Comparison of ENCODE assay signal across 1 cellular context in the genomic region with DNA sequence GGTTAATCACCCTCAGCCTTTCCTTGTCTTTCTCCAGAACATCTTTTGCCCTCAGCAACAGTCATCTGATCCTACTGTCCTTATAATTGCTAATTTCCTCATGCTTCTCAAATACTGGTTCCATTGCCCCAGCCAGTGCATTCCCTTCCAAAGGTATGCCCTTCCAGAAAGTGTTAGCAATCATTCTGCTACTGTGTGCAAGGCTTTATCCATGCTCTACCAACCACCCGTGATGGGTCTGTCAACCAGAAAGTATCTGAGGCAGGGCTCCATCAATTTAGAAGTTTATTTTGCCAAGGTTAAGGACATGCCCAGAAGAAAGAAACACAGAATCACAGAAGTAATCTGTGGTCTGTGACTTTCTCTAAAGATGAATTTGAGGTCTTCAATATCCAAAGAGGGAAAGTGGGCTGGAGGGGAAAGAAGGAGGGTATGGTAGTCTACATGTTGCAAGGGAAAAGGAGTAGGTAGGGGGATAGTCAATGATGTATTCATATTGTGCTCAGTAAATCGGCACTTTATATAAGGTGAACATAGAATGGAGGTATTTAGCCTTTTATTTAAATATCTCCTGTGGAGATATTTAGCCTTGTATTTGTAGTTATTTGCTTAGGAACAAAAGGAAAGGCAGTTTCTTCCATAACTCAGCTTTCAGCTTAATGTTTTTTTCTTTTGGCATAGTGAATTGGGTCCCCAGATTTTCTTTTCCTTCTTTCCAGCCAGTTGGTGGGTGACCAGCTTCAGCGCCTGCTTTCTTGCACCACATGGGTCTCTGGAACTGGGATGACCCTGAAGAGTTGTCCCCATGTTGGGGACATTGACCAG.
TF ChIP-seq lines count a peak whose summit lies in the region.

No MANE protein-coding gene starts in this region.

TF ChIP-seq in HepG2, 621 proteins besides CTCF, POLR2A, EP300 and RAD21 (continues in another document):
- no peak for TF ChIP-seq GTF3A (CRISPR knock-in tag; conservative IDR thresholded peaks at IDR 0.05)
- no peak for TF ChIP-seq KDM2A (CRISPR knock-in tag; IDR thresholded peaks at IDR 0.05; ENCODE audit: borderline replicate concordance, low read depth)
- TF ChIP-seq BRCA1 (CRISPR knock-in tag; IDR thresholded peaks at IDR 0.05) = no peak
- TF ChIP-seq TSC22D2 (CRISPR knock-in tag; IDR thresholded peaks at IDR 0.05; ENCODE audit: borderline replicate concordance) = no peak
- no peak for TF ChIP-seq AGO2 (optimal IDR thresholded peaks at IDR 0.05; ENCODE audit: low read depth, low read length)
- TF ChIP-seq ATM (IDR thresholded peaks at IDR 0.05; ENCODE audit: borderline replicate concordance) = no peak
- no peak for TF ChIP-seq SIN3A (IDR thresholded peaks at IDR 0.05; ENCODE audit: borderline replicate concordance, low read depth, low read length)
- TF ChIP-seq ZNF781 (CRISPR knock-in tag; IDR thresholded peaks at IDR 0.05; ENCODE audit: borderline replicate concordance, not compliant biosample characterization) = peak; percentile 20
- no peak for TF ChIP-seq MYNN (CRISPR knock-in tag; IDR thresholded peaks at IDR 0.05; ENCODE audit: low read depth)
- no peak for TF ChIP-seq ZBTB1 (CRISPR knock-in tag; IDR thresholded peaks at IDR 0.05; ENCODE audit: borderline replicate concordance)
- TF ChIP-seq, protein P1, sequence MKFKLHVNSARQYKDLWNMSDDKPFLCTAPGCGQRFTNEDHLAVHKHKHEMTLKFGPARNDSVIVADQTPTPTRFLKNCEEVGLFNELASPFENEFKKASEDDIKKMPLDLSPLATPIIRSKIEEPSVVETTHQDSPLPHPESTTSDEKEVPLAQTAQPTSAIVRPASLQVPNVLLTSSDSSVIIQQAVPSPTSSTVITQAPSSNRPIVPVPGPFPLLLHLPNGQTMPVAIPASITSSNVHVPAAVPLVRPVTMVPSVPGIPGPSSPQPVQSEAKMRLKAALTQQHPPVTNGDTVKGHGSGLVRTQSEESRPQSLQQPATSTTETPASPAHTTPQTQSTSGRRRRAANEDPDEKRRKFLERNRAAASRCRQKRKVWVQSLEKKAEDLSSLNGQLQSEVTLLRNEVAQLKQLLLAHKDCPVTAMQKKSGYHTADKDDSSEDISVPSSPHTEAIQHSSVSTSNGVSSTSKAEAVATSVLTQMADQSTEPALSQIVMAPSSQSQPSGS (CRISPR knock-in tag; IDR thresholded peaks at IDR 0.05) = no peak
- TF ChIP-seq, protein P2, sequence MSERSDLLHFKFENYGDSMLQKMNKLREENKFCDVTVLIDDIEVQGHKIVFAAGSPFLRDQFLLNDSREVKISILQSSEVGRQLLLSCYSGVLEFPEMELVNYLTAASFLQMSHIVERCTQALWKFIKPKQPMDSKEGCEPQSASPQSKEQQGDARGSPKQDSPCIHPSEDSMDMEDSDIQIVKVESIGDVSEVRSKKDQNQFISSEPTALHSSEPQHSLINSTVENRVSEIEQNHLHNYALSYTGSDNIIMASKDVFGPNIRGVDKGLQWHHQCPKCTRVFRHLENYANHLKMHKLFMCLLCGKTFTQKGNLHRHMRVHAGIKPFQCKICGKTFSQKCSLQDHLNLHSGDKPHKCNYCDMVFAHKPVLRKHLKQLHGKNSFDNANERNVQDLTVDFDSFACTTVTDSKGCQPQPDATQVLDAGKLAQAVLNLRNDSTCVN (CRISPR knock-in tag; IDR thresholded peaks at IDR 0.05; ENCODE audit: borderline replicate concordance) = no peak
- TF ChIP-seq NR2F2 (IDR thresholded peaks at IDR 0.05; ENCODE audit: borderline replicate concordance, low read depth) = no peak
- TF ChIP-seq, protein P3, sequence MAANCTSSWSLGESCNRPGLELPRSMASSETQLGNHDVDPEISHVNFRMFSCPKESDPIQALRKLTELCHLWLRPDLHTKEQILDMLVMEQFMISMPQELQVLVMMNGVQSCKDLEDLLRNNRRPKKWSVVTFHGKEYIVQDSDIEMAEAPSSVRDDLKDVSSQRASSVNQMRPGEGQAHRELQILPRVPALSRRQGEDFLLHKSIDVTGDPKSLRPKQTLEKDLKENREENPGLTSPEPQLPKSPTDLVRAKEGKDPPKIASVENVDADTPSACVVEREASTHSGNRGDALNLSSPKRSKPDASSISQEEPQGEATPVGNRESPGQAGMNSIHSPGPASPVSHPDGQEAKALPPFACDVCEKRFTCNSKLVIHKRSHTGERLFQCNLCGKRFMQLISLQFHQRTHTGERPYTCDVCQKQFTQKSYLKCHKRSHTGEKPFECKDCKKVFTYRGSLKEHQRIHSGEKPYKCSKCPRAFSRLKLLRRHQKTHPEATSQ (CRISPR knock-in tag; IDR thresholded peaks at IDR 0.05; ENCODE audit: borderline replicate concordance) = 0 out of 2 replicates have a peak, but pooled peaks have one; percentile 42
- no peak for TF ChIP-seq HNRNPL (IDR thresholded peaks at IDR 0.05; ENCODE audit: low read depth, low read length)
- TF ChIP-seq CENPT (CRISPR knock-in tag; IDR thresholded peaks at IDR 0.05; ENCODE audit: low read depth) = no peak
- TF ChIP-seq TARDBP (CRISPR knock-in tag; IDR thresholded peaks at IDR 0.05) = no peak
- no peak for TF ChIP-seq FOSL2 (CRISPR knock-in tag; IDR thresholded peaks at IDR 0.05)
- TF ChIP-seq ZNF776 (CRISPR knock-in tag; IDR thresholded peaks at IDR 0.05) = no peak
- TF ChIP-seq, protein P4, sequence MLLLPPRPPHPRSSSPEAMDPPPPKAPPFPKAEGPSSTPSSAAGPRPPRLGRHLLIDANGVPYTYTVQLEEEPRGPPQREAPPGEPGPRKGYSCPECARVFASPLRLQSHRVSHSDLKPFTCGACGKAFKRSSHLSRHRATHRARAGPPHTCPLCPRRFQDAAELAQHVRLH (CRISPR knock-in tag; IDR thresholded peaks at IDR 0.05; ENCODE audit: borderline replicate concordance, low read depth) = no peak
- TF ChIP-seq, protein P5, sequence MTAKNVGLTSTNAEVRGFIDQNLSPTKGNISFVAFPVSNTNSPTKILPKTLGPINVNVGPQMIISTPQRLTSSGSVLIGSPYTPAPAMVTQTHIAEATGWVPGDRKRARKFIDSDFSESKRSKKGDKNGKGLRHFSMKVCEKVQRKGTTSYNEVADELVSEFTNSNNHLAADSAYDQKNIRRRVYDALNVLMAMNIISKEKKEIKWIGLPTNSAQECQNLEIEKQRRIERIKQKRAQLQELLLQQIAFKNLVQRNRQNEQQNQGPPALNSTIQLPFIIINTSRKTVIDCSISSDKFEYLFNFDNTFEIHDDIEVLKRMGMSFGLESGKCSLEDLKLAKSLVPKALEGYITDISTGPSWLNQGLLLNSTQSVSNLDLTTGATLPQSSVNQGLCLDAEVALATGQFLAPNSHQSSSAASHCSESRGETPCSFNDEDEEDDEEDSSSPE (CRISPR knock-in tag; IDR thresholded peaks at IDR 0.05) = no peak
- no peak for TF ChIP-seq SMAD3 (CRISPR knock-in tag; IDR thresholded peaks at IDR 0.05)
- no peak for TF ChIP-seq ZNF264 (CRISPR knock-in tag; IDR thresholded peaks at IDR 0.05)
- TF ChIP-seq, protein P6, sequence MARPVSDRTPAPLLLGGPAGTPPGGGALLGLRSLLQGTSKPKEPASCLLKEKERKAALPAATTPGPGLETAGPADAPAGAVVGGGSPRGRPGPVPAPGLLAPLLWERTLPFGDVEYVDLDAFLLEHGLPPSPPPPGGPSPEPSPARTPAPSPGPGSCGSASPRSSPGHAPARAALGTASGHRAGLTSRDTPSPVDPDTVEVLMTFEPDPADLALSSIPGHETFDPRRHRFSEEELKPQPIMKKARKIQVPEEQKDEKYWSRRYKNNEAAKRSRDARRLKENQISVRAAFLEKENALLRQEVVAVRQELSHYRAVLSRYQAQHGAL (CRISPR knock-in tag; IDR thresholded peaks at IDR 0.05; ENCODE audit: not compliant biosample characterization) = no peak
- no peak for TF ChIP-seq ZNF296 (CRISPR knock-in tag; conservative IDR thresholded peaks at IDR 0.05)
- 0 out of 2 replicates have a peak, but pooled peaks have one; percentile 14 for TF ChIP-seq TAF1 (CRISPR knock-in tag; IDR thresholded peaks at IDR 0.05)
- TF ChIP-seq ZBTB42 (CRISPR knock-in tag; IDR thresholded peaks at IDR 0.05) = no peak
- TF ChIP-seq ZNF670 (CRISPR knock-in tag; IDR thresholded peaks at IDR 0.05; ENCODE audit: borderline replicate concordance) = no peak
- TF ChIP-seq, protein P7, sequence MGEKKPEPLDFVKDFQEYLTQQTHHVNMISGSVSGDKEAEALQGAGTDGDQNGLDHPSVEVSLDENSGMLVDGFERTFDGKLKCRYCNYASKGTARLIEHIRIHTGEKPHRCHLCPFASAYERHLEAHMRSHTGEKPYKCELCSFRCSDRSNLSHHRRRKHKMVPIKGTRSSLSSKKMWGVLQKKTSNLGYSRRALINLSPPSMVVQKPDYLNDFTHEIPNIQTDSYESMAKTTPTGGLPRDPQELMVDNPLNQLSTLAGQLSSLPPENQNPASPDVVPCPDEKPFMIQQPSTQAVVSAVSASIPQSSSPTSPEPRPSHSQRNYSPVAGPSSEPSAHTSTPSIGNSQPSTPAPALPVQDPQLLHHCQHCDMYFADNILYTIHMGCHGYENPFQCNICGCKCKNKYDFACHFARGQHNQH (CRISPR knock-in tag; IDR thresholded peaks at IDR 0.05) = no peak
- no peak for TF ChIP-seq KDM5B (CRISPR knock-in tag; IDR thresholded peaks at IDR 0.05; ENCODE audit: borderline replicate concordance)
- no peak for TF ChIP-seq KMT2A (CRISPR knock-in tag; IDR thresholded peaks at IDR 0.05)
- no peak for TF ChIP-seq BORCS8-MEF2B (CRISPR knock-in tag; IDR thresholded peaks at IDR 0.05)
- TF ChIP-seq ZNF792 (CRISPR knock-in tag; IDR thresholded peaks at IDR 0.05) = 0 out of 2 replicates have a peak, but pooled peaks have one; percentile 13
- no peak for TF ChIP-seq SP140L (CRISPR knock-in tag; IDR thresholded peaks at IDR 0.05; ENCODE audit: borderline replicate concordance)
- TF ChIP-seq ZNF274 (CRISPR knock-in tag; IDR thresholded peaks at IDR 0.05) = no peak
- TF ChIP-seq POLR2G (IDR thresholded peaks at IDR 0.05; ENCODE audit: low read depth, low read length) = peak; percentile 43; the same call in 1 of the 2 replicates
- TF ChIP-seq, protein P8, sequence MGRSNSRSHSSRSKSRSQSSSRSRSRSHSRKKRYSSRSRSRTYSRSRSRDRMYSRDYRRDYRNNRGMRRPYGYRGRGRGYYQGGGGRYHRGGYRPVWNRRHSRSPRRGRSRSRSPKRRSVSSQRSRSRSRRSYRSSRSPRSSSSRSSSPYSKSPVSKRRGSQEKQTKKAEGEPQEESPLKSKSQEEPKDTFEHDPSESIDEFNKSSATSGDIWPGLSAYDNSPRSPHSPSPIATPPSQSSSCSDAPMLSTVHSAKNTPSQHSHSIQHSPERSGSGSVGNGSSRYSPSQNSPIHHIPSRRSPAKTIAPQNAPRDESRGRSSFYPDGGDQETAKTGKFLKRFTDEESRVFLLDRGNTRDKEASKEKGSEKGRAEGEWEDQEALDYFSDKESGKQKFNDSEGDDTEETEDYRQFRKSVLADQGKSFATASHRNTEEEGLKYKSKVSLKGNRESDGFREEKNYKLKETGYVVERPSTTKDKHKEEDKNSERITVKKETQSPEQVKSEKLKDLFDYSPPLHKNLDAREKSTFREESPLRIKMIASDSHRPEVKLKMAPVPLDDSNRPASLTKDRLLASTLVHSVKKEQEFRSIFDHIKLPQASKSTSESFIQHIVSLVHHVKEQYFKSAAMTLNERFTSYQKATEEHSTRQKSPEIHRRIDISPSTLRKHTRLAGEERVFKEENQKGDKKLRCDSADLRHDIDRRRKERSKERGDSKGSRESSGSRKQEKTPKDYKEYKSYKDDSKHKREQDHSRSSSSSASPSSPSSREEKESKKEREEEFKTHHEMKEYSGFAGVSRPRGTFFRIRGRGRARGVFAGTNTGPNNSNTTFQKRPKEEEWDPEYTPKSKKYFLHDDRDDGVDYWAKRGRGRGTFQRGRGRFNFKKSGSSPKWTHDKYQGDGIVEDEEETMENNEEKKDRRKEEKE (IDR thresholded peaks at IDR 0.05) = no peak
- TF ChIP-seq, protein P9, sequence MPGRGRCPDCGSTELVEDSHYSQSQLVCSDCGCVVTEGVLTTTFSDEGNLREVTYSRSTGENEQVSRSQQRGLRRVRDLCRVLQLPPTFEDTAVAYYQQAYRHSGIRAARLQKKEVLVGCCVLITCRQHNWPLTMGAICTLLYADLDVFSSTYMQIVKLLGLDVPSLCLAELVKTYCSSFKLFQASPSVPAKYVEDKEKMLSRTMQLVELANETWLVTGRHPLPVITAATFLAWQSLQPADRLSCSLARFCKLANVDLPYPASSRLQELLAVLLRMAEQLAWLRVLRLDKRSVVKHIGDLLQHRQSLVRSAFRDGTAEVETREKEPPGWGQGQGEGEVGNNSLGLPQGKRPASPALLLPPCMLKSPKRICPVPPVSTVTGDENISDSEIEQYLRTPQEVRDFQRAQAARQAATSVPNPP (CRISPR knock-in tag; IDR thresholded peaks at IDR 0.05) = no peak
- peak; percentile 59 for TF ChIP-seq POLR2AphosphoS5 (IDR thresholded peaks at IDR 0.05; ENCODE audit: low read depth, low read length)
- no peak for TF ChIP-seq PHB2 (IDR thresholded peaks at IDR 0.05; ENCODE audit: partially characterized antibody)
- no peak for TF ChIP-seq ZNF451 (CRISPR knock-in tag; IDR thresholded peaks at IDR 0.05)
- TF ChIP-seq MED13 (CRISPR knock-in tag; IDR thresholded peaks at IDR 0.05) = no peak
- no peak for TF ChIP-seq ASH2L (IDR thresholded peaks at IDR 0.05; ENCODE audit: insufficient read length, low read depth, low read length)
- TF ChIP-seq RXRB (CRISPR knock-in tag; IDR thresholded peaks at IDR 0.05; ENCODE audit: borderline replicate concordance) = no peak
- TF ChIP-seq, protein P10, sequence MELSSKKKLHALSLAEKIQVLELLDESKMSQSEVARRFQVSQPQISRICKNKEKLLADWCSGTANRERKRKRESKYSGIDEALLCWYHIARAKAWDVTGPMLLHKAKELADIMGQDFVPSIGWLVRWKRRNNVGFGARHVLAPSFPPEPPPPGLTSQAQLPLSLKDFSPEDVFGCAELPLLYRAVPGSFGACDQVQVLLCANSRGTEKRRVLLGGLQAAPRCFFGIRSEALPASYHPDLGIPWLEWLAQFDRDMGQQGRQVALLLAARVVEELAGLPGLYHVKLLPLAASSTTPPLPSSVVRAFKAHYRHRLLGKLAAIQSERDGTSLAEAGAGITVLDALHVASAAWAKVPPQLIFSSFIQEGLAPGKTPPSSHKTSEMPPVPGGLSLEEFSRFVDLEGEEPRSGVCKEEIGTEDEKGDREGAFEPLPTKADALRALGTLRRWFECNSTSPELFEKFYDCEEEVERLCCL (CRISPR knock-in tag; IDR thresholded peaks at IDR 0.05; ENCODE audit: borderline replicate concordance) = no peak
- no peak for TF ChIP-seq ZNF317 (CRISPR knock-in tag; IDR thresholded peaks at IDR 0.05)
- TF ChIP-seq CENPX (CRISPR knock-in tag; IDR thresholded peaks at IDR 0.05) = no peak
- TF ChIP-seq, protein P11, sequence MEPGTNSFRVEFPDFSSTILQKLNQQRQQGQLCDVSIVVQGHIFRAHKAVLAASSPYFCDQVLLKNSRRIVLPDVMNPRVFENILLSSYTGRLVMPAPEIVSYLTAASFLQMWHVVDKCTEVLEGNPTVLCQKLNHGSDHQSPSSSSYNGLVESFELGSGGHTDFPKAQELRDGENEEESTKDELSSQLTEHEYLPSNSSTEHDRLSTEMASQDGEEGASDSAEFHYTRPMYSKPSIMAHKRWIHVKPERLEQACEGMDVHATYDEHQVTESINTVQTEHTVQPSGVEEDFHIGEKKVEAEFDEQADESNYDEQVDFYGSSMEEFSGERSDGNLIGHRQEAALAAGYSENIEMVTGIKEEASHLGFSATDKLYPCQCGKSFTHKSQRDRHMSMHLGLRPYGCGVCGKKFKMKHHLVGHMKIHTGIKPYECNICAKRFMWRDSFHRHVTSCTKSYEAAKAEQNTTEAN (CRISPR knock-in tag; conservative IDR thresholded peaks at IDR 0.05) = no peak
- TF ChIP-seq TP53 (CRISPR knock-in tag; conservative IDR thresholded peaks at IDR 0.05) = no peak
- TF ChIP-seq ZNF30 (CRISPR knock-in tag; IDR thresholded peaks at IDR 0.05) = no peak
- no peak for TF ChIP-seq XBP1 (CRISPR knock-in tag; IDR thresholded peaks at IDR 0.05)
- TF ChIP-seq NFKBIZ (CRISPR knock-in tag; IDR thresholded peaks at IDR 0.05) = no peak
- TF ChIP-seq FOXO1 (CRISPR knock-in tag; IDR thresholded peaks at IDR 0.05) = no peak
- no peak for TF ChIP-seq ZFP41 (CRISPR knock-in tag; IDR thresholded peaks at IDR 0.05; ENCODE audit: borderline replicate concordance)
- no peak for TF ChIP-seq HOXD1 (CRISPR knock-in tag; IDR thresholded peaks at IDR 0.05)
- peak; percentile 36 for TF ChIP-seq RBM22 (optimal IDR thresholded peaks at IDR 0.05; ENCODE audit: low read length)
